ENCODE assay signal across 8 cellular contexts in the genomic region with DNA sequence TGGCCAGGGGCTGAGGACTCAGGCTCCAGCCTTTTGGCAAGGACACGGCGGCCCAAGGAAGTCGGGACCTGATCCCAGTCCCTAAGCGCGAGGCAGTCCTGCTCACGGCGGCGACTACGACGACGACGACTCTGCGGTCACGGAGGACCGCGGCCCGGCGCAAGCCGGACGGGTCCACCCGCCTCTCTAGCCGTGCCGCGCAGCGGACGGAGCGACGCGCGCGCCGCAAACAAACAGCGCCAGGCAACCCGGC. TPM values are rescaled to one million over a fixed set of nuclear protein-coding genes. Genes with fewer than 3 reads are reported as not detected.
DNase-seq lines count a peak whose midpoint lies in the region; ATAC-seq and TF ChIP-seq lines count a peak whose summit lies in the region.

No MANE protein-coding gene starts in this region.

- intact Hi-C loops in HCT116 (cut with micrococcal nuclease) (loop anchor here (2.0 to 5.0 kb wide), 3 partner anchors 160 to 385 kb away; a partner anchor contains a TSS), stomach (cut with DNase I; ENCODE audit: low total_unique reads) (loop anchor here (5.0 to 10.0 kb wide), 2 partner anchors 185 to 463 kb away; no protein-coding TSS in a partner anchor)

- DNase-seq in HCT116 (ENCODE audit: low read depth, low spot score) (no peak), stomach (no peak), inferior parietal cortex (ENCODE audit: extremely low spot score) (no peak), caudate nucleus (lab: John Stamatoyannopoulos, UW) (no peak), foreskin melanocyte (no peak)
- no peak for DNase-seq in activated naive CD8-positive, alpha-beta T cell treated with anti-CD3 and anti-CD28 coated beads for 36 hours

- H3K27me3 Mint-ChIP-seq in activated naive CD8-positive, alpha-beta T cell treated with anti-CD3 and anti-CD28 coated beads for 36 hours = peaks cover 14% of the 10 kb centered on the region

- no peak overlapping the region for H2AFZ ChIP-seq in HCT116 (ENCODE audit: low read depth, low read length, poor library complexity, severe bottlenecking)

- no peak overlapping the region for H3K27ac Mint-ChIP-seq in activated naive CD8-positive, alpha-beta T cell treated with anti-CD3 and anti-CD28 coated beads for 36 hours

- H3K9ac ChIP-seq in HCT116 (ENCODE audit: low read length) = peak overlapping the region; percentile 57
- H3K9ac ChIP-seq in iPS-18a (ENCODE audit: low read length) = peak overlapping the region; percentile 52

- H3K4me1 ChIP-seq in HCT116 (ENCODE audit: control insufficient read depth in 1 of 2, insufficient read depth in 2 of 2, low read length in 2 of 2) = peaks cover 19 to 36% of the 10 kb centered on the region in 2 experiments
- H3K4me1 ChIP-seq in iPS-18a (ENCODE audit: control insufficient read depth, low read depth, low read length) = peaks cover 4% of the 10 kb centered on the region
- peaks cover 43 to 58% (median 49%) of the 10 kb centered on the region in 4 donors for H3K4me1 ChIP-seq in stomach

- H3K9me3 ChIP-seq in HCT116 (ENCODE audit: control insufficient read depth in 1 of 2, insufficient read depth in 1 of 2, low read depth in 1 of 2, low read length in 2 of 2) (no peaks in the 10 kb centered on the region), iPS-18a (ENCODE audit: control insufficient read depth, low read depth, low read length) (no peaks in the 10 kb centered on the region), stomach (no peaks in the 10 kb centered on the region)

- no peaks in the 10 kb centered on the region for H3K27me3 ChIP-seq in HCT116 (ENCODE audit: insufficient read depth, low read length)
- peaks cover 26% of the 10 kb centered on the region for H3K27me3 ChIP-seq in iPS-18a (ENCODE audit: control insufficient read depth, insufficient read depth, low read length)
- H3K27me3 ChIP-seq in stomach = peaks cover 0 to 57% (median 24%) of the 10 kb centered on the region in 3 donors

- 0 to 1% (median 0%) methylated on average over 8 to 34 of the region's 34 CpGs for WGBS in stomach, 5 donors

- CTCF ChIA-PET in HCT116 (lab: Charles Lee) = interaction anchor here (1.3 to 4.1 kb wide), 2 partner anchors 52 to 185 kb away, joined by 4 to 31 read pairs; no protein-coding TSS in a partner anchor

- H3K4me3 ChIP-seq in HCT116 (replicated peaks in 1 of 2; ENCODE audit: low read depth in 1 of 2, low read length in 2 of 2) = peak overlapping the region; percentile 61 to 62
- H3K4me3 ChIP-seq in iPS-18a (ENCODE audit: low read length) = peak overlapping the region; percentile 75
- H3K4me3 ChIP-seq in stomach = peak overlapping the region; percentile 59 to 72 (median 64)

- H3K9me2 ChIP-seq in HCT116 (ENCODE audit: insufficient read depth) = no peaks in the 10 kb centered on the region

- H3K4me3 Mint-ChIP-seq in activated naive CD8-positive, alpha-beta T cell treated with anti-CD3 and anti-CD28 coated beads for 36 hours = peak overlapping the region; percentile 59

- H3K9me3 Mint-ChIP-seq in activated naive CD8-positive, alpha-beta T cell treated with anti-CD3 and anti-CD28 coated beads for 36 hours = no peaks in the 10 kb centered on the region

- POLR2A ChIA-PET in HCT116 (lab: Charles Lee) = interaction anchor here (1.6 kb wide), 2 partner anchors 13 to 188 kb away, joined by 5 read pairs; no protein-coding TSS in a partner anchor

- TF ChIP-seq EP300 in stomach (IDR thresholded peaks at IDR 0.05) = no peak

- H3K27ac ChIP-seq in HCT116 (ENCODE audit: low read depth, low read length) (peak overlapping the region; percentile 79), iPS-18a (ENCODE audit: low read length) (no peak overlapping the region), stomach (peak overlapping the region; percentile 33 to 94 (median 81)), caudate nucleus (ENCODE audit: low read depth, low read length) (no peak overlapping the region)

- no TSS peak for BruUV-seq in HCT116 (replicated peaks; lab: Mats Ljungman, UMichigan)

- TF ChIP-seq POLR2A in HCT116 (IDR thresholded peaks at IDR 0.05; ENCODE audit: borderline replicate concordance, extremely low read depth, insufficient read depth, insufficient read length) (no peak), stomach (IDR thresholded peaks at IDR 0.05) (no peak)

- no peak; the same call in 1 of the 2 replicates for ATAC-seq in HCT116
- no peak for ATAC-seq in GM18909 (IDR thresholded peaks at IDR 0.05; ENCODE audit: poor library complexity, unreplicated experiment)

- no peaks in the 10 kb centered on the region for H4K20me1 ChIP-seq in HCT116 (ENCODE audit: insufficient read depth)

- H3K4me1 Mint-ChIP-seq in activated naive CD8-positive, alpha-beta T cell treated with anti-CD3 and anti-CD28 coated beads for 36 hours = peaks cover 2% of the 10 kb centered on the region

- TF ChIP-seq CTCF in HCT116 (IDR thresholded peaks at IDR 0.05 in 2 of 3, conservative IDR thresholded peaks at IDR 0.05 in 1 of 3; ENCODE audit: borderline replicate concordance in 1 of 3, insufficient read depth in 1 of 3, low read depth in 2 of 3, low read length in 2 of 3) = no peak
- no peak for TF ChIP-seq CTCF in stomach (IDR thresholded peaks at IDR 0.05)

- TF ChIP-seq RAD21 in HCT116 (IDR thresholded peaks at IDR 0.05; ENCODE audit: low read depth) = no peak

- peaks cover 23% of the 10 kb centered on the region; the same call in 1 of the 2 replicates for H3K79me2 ChIP-seq in HCT116 (ENCODE audit: insufficient read depth, low read length)

- no peaks in the 10 kb centered on the region for H3K36me3 Mint-ChIP-seq in activated naive CD8-positive, alpha-beta T cell treated with anti-CD3 and anti-CD28 coated beads for 36 hours

- peak overlapping the region; percentile 92 for H3K4me2 ChIP-seq in HCT116 (ENCODE audit: low read length)

- H3K36me3 ChIP-seq in HCT116 (ENCODE audit: control insufficient read depth in 1 of 2, insufficient read depth in 2 of 2, low read length in 2 of 2) (no peaks in the 10 kb centered on the region), iPS-18a (ENCODE audit: control insufficient read depth, low read depth, low read length) (no peaks in the 10 kb centered on the region), stomach (no peaks in the 10 kb centered on the region)

- RAD21 ChIA-PET in HCT116 (lab: Charles Lee; ENCODE audit: low non-redundant PET in 1 of 2, low total read pairs in 2 of 2, uncharacterized antibody in 2 of 2, unreplicated experiment in 2 of 2) = no interaction called here

TF ChIP-seq in HCT116, 20 proteins besides CTCF, POLR2A, EP300 and RAD21:
- no peak for TF ChIP-seq ELF1 (IDR thresholded peaks at IDR 0.05; ENCODE audit: borderline replicate concordance, low read depth)
- TF ChIP-seq CBX3 (IDR thresholded peaks at IDR 0.05; ENCODE audit: low read depth) = no peak
- TF ChIP-seq JUND (IDR thresholded peaks at IDR 0.05) = no peak
- no peak for TF ChIP-seq EZH2phosphoT487 (IDR thresholded peaks at IDR 0.05; ENCODE audit: borderline replicate concordance)
- no peak for TF ChIP-seq ZNF274 (IDR thresholded peaks at IDR 0.05; ENCODE audit: low read depth, low read length)
- TF ChIP-seq SIN3A (IDR thresholded peaks at IDR 0.05; ENCODE audit: low read depth) = no peak
- no peak for TF ChIP-seq POLR2AphosphoS5 (IDR thresholded peaks at IDR 0.05; ENCODE audit: low read depth, low read length)
- TF ChIP-seq YY1 (IDR thresholded peaks at IDR 0.05; ENCODE audit: extremely low read depth, insufficient replicate concordance, low read depth, low read length) = no peak
- TF ChIP-seq ZFX (IDR thresholded peaks at IDR 0.05) = no peak
- TF ChIP-seq, protein P1, sequence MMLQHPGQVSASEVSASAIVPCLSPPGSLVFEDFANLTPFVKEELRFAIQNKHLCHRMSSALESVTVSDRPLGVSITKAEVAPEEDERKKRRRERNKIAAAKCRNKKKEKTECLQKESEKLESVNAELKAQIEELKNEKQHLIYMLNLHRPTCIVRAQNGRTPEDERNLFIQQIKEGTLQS (IDR thresholded peaks at IDR 0.05) = no peak
TF ChIP-seq in HCT116: peak in this region for 0.

RNA-seq across cellular contexts. Expression of a gene that starts 0.4 kb away (rescaled TPM):
- total RNA-seq in HCT116 (2021; ENCODE audit: unreplicated experiment) = 5.6 TPM
- 4.5 and 6.5 TPM in 2 replicates for polyA plus RNA-seq in HCT116 (2012)
- not detected for total RNA-seq in activated naive CD8-positive, alpha-beta T cell treated with anti-CD3 and anti-CD28 coated beads for 36 hours
- total RNA-seq in stomach = 10 to 100 TPM in 1 of 5 donors, 1 to 10 TPM in 4; 1.7 to 22.2 (median 4.3) TPM
- 1 to 10 TPM; 1.1 to 2.0 (median 1.1) TPM for polyA plus RNA-seq in stomach

RNA-seq across cellular contexts. Expression of a gene that starts 59.4 kb away (rescaled TPM):
- total RNA-seq in HCT116 (2021; ENCODE audit: unreplicated experiment) = 3.7 TPM
- 2.1 and 2.4 TPM in 2 replicates for polyA plus RNA-seq in HCT116 (2012)
- not detected for total RNA-seq in activated naive CD8-positive, alpha-beta T cell treated with anti-CD3 and anti-CD28 coated beads for 36 hours
- not detected for total RNA-seq in stomach
- polyA plus RNA-seq in stomach = under 1 TPM in 2 of 3 donors, not detected in 1; 0.31 to 0.90 TPM

Comparison
In these comparisons a context has a peak if more than half of its experiments do, and no peak if none do; other contexts are left out.
1. H3K27ac ChIP-seq: peak in HCT116 (single experiment) and stomach (5 of 5); none in iPS-18a (single experiment) and caudate nucleus (single experiment).
2. Peak in every context shown above with its lines, with median percentiles within 50 percentile points of each other: H3K4me3 ChIP-seq.